In genomic region chr20:43942213-43942590, GRCh38 we compare ENCODE assay signal across 8 cellular contexts. TPM values are rescaled to one million over a fixed set of nuclear protein-coding genes. Genes with fewer than 3 reads are reported as not detected.
DNase-seq lines count a peak whose midpoint lies in the region; ATAC-seq and TF ChIP-seq lines count a peak whose summit lies in the region.

No MANE protein-coding gene starts in this region.

- H3K4me2 ChIP-seq in OCI-LY1 (ENCODE audit: low read length) = peak overlapping the region; percentile 21; the same call in 1 of the 2 replicates

- H3K4me3 Mint-ChIP-seq in MCF 10A (ENCODE audit: unreplicated experiment) = no peak overlapping the region

- H3K9me3 ChIP-seq in breast epithelium (no peaks in the 10 kb centered on the region), OCI-LY1 (ENCODE audit: low read length) (no peaks in the 10 kb centered on the region), upper lobe of left lung (no peaks in the 10 kb centered on the region), tibial artery (no peaks in the 10 kb centered on the region)

- TF ChIP-seq CTCF in MCF 10A (IDR thresholded peaks at IDR 0.05; ENCODE audit: unreplicated experiment) (no peak), breast epithelium (IDR thresholded peaks at IDR 0.05) (no peak), OCI-LY1 (IDR thresholded peaks at IDR 0.05; ENCODE audit: low read length) (no peak), upper lobe of left lung (IDR thresholded peaks at IDR 0.05) (no peak), tibial artery (IDR thresholded peaks at IDR 0.05) (no peak)

- H3K27me3 ChIP-seq in breast epithelium (no peaks in the 10 kb centered on the region), OCI-LY1 (ENCODE audit: insufficient read depth, low read length) (no peaks in the 10 kb centered on the region), upper lobe of left lung (no peaks in the 10 kb centered on the region), tibial artery (peaks cover 0 to 6% of the 10 kb centered on the region in 2 donors)

- H2AFZ ChIP-seq in OCI-LY1 (ENCODE audit: low read length) = no peak overlapping the region

- no peaks in the 10 kb centered on the region for H3K79me2 ChIP-seq in OCI-LY1 (ENCODE audit: insufficient read depth, low read length)

- H3K9ac ChIP-seq in OCI-LY1 (ENCODE audit: low read length) = no peak overlapping the region

- H3K36me3 ChIP-seq in breast epithelium (no peaks in the 10 kb centered on the region), OCI-LY1 (ENCODE audit: insufficient read depth, low read length) (no peaks in the 10 kb centered on the region), upper lobe of left lung (no peaks in the 10 kb centered on the region), tibial artery (no peaks in the 10 kb centered on the region)

- no TSS peak for BruUV-seq in MCF 10A (replicated peaks; lab: Mats Ljungman, UMichigan)

- 58 to 62% methylated on average over 1 of the region's 1 CpG for WGBS in upper lobe of left lung, 2 donors

- H3F3A ChIP-seq in OCI-LY1 (ENCODE audit: insufficient read depth, low read length) = no peaks in the 10 kb centered on the region

- H3K27ac Mint-ChIP-seq in MCF 10A (ENCODE audit: low read depth, unreplicated experiment) = peak overlapping the region; percentile 71

- H4K20me1 ChIP-seq in OCI-LY1 (ENCODE audit: insufficient read depth, low read length) = no peaks in the 10 kb centered on the region

- H3K4me1 ChIP-seq in breast epithelium (no peaks in the 10 kb centered on the region), OCI-LY1 (ENCODE audit: insufficient read depth, low read length, severe bottlenecking) (peaks cover 67% of the 10 kb centered on the region), upper lobe of left lung (peaks cover 53 to 65% (median 61%) of the 10 kb centered on the region in 4 donors), tibial artery (peaks cover 0 to 15% (median 11%) of the 10 kb centered on the region in 4 donors)

- ATAC-seq in upper lobe of left lung (ENCODE audit: low FRiP score in 2 of 2) (no peak), GM19397 (IDR thresholded peaks at IDR 0.05; ENCODE audit: unreplicated experiment) (no peak)

- no peaks in the 10 kb centered on the region for H3K36me3 Mint-ChIP-seq in MCF 10A (ENCODE audit: insufficient read depth, unreplicated experiment)

- DNase-seq in MCF 10A (ENCODE audit: unreplicated experiment) (no peak), breast epithelium (ENCODE audit: low spot score in 2 of 2) (no peak), epithelial cell of prostate (ENCODE audit: low read depth, low spot score) (no peak), upper lobe of left lung (no peak), HEK293T (ENCODE audit: extremely low spot score) (no peak), tibial artery (no peak)

- H3K27me3 Mint-ChIP-seq in MCF 10A (ENCODE audit: insufficient read depth, unreplicated experiment) = no peaks in the 10 kb centered on the region

- H3K9me3 Mint-ChIP-seq in MCF 10A (ENCODE audit: unreplicated experiment) = no peaks in the 10 kb centered on the region

- H3K4me3 ChIP-seq in breast epithelium = no peak overlapping the region
- H3K4me3 ChIP-seq in OCI-LY1 (ENCODE audit: low read depth, low read length, poor library complexity, severe bottlenecking) = no peak overlapping the region
- no peak overlapping the region for H3K4me3 ChIP-seq in upper lobe of left lung
- H3K4me3 ChIP-seq in tibial artery = no peak overlapping the region

- CTCF ChIA-PET in MCF 10A (lab: Yijun Ruan, JAX) = interaction anchor here (0.6 to 11.0 kb wide), 10 partner anchors 10 to 1738 kb away, joined by 3 to 71 read pairs (median 3); no protein-coding TSS in a partner anchor
- CTCF ChIA-PET in HEK293T (lab: Yijun Ruan, JAX) = no interaction called here

- H3K4me1 Mint-ChIP-seq in MCF 10A (ENCODE audit: insufficient read depth, unreplicated experiment) = peaks cover 45% of the 10 kb centered on the region

- TF ChIP-seq POLR2A in breast epithelium (IDR thresholded peaks at IDR 0.05) = no peak
- no peak for TF ChIP-seq POLR2A in upper lobe of left lung (IDR thresholded peaks at IDR 0.05)

- no peaks in the 10 kb centered on the region for H3K9me2 ChIP-seq in OCI-LY1 (ENCODE audit: low read depth, low read length)

- H3K27ac ChIP-seq in breast epithelium = no peak overlapping the region
- H3K27ac ChIP-seq in OCI-LY1 (ENCODE audit: low read depth, low read length, poor library complexity, severe bottlenecking) = peak overlapping the region; percentile 79
- peak overlapping the region; percentile 52 for H3K27ac ChIP-seq in epithelial cell of prostate
- H3K27ac ChIP-seq in upper lobe of left lung = peak overlapping the region; percentile 63 to 78 (median 68)
- H3K27ac ChIP-seq in tibial artery = no peak overlapping the region

- TF ChIP-seq EP300 in upper lobe of left lung (IDR thresholded peaks at IDR 0.05) = no peak

- POLR2A ChIA-PET in MCF 10A (lab: Yijun Ruan, JAX) = interaction anchor here (0.9 to 2.3 kb wide), 9 partner anchors 9 to 187 kb away, joined by 3 to 20 read pairs (median 3); no protein-coding TSS in a partner anchor
- POLR2A ChIA-PET in HEK293T (lab: Yijun Ruan, JAX) = no interaction called here

- intact Hi-C loops in MCF 10A (cut with micrococcal nuclease) (no loop called here), breast epithelium (cut with DNase I; ENCODE audit: low total_unique reads) (no loop called here), tibial artery (cut with DNase I; ENCODE audit: low total_unique reads) (no loop called here)

TF ChIP-seq in HEK293T, 16 proteins besides CTCF, POLR2A, EP300 and RAD21:
- TF ChIP-seq TARDBP (IDR thresholded peaks at IDR 0.05) (no peak), BHLHE40 (IDR thresholded peaks at IDR 0.05; ENCODE audit: borderline replicate concordance) (no peak), NFRKB (IDR thresholded peaks at IDR 0.05) (no peak), ZNF384 (IDR thresholded peaks at IDR 0.05) (no peak), FOXK2 (IDR thresholded peaks at IDR 0.05) (no peak), FOXA1 (IDR thresholded peaks at IDR 0.05) (no peak)

RNA-seq across cellular contexts. Expression of gene TOX2, which starts 27.6 kb away (rescaled TPM):
- total RNA-seq in MCF 10A (2022) (2.4 and 2.7 TPM in 2 replicates), breast epithelium (1 to 10 TPM in 1 of 3 donors, under 1 TPM in 2; 0.44 to 7.4 (median 0.66) TPM), upper lobe of left lung (10 to 100 TPM in 5 of 6 donors, 1 to 10 TPM in 1; 7.2 to 29.3 (median 23.7) TPM)

Comparison
In these comparisons a context has a peak if more than half of its experiments do, and no peak if none do; other contexts are left out.
1. H3K27ac ChIP-seq: peak in OCI-LY1 (single experiment), epithelial cell of prostate (single experiment) and upper lobe of left lung (4 of 4); none in breast epithelium (0 of 2) and tibial artery (0 of 2).